In the genomic region with DNA sequence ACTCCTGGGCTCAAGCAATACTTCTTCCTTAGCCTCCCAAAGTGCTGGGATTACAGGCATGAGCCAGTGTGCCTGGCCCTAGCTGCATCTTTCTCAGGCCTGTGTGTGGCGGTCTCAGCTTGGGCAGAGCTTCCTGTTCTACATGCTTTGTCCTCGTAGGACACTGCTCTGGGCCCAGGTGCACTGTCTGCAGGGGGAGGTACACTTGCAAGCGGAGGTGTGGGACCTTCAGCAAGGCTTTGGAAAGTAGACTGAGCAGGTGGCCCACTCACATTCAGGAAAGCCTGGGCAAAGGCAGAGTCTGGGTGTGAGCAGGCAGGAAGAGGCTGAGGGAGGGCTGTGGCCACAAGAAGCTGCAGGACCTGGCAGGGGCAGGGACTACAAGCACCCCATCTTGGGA, we compare ENCODE assay signal across 10 cellular contexts. TPM values are rescaled to one million over a fixed set of nuclear protein-coding genes. Genes with fewer than 3 reads are reported as not detected.
A peak's percentile ranks its signal among the peaks of the same experiment; 100 is the strongest.
DNase-seq lines count a peak whose midpoint lies in the region; ATAC-seq and TF ChIP-seq lines count a peak whose summit lies in the region.
"Had no signal": no experiment of that assay in that cellular context is flagged by ENCODE, and none has a peak within 500 bp of the region (broad histone marks: within the 10 kb centered on the region; RNA-seq: fewer than 3 reads in every experiment).

No MANE protein-coding gene starts in this region.

- peak overlapping the region; percentile 77 for H3K27ac Mint-ChIP-seq in dendritic cell treated with granulocyte-macrophage colony-stimulating factor and Interleukin-4, amounts not matched to agents 40 ng/mL and 50 ng/mL, for 4 days

- H3K9me3 ChIP-seq in AG04450 (ENCODE audit: control insufficient read depth, insufficient read depth, low read length) (no peaks in the 10 kb centered on the region), osteoblast (ENCODE audit: low read depth, low read length) (no peaks in the 10 kb centered on the region)

- H3K27me3 ChIP-seq in AG04450 (ENCODE audit: control insufficient read depth, insufficient read depth, low read length) (no peaks in the 10 kb centered on the region), HL-60 (ENCODE audit: insufficient read depth, poor library complexity, severe bottlenecking) (no peaks in the 10 kb centered on the region), osteoblast (ENCODE audit: insufficient read depth, low read length) (no peaks in the 10 kb centered on the region)
- H3K27me3 ChIP-seq: foreskin keratinocyte had no signal

- TF ChIP-seq CTCF in AG04450 (IDR thresholded peaks at IDR 0.05; ENCODE audit: low read depth, low read length), result no peak
- no peak for TF ChIP-seq CTCF in HL-60 (IDR thresholded peaks at IDR 0.05; ENCODE audit: insufficient read depth, low read length)
- TF ChIP-seq CTCF in osteoblast (IDR thresholded peaks at IDR 0.05; ENCODE audit: extremely low read depth, low read depth, low read length), result no peak

- H3K79me2 ChIP-seq in osteoblast (ENCODE audit: insufficient read depth, low read length), result peaks cover 12% of the 10 kb centered on the region

- H3K4me1 Mint-ChIP-seq in dendritic cell treated with granulocyte-macrophage colony-stimulating factor and Interleukin-4, amounts not matched to agents 40 ng/mL and 50 ng/mL, for 4 days (ENCODE audit: low read depth), result peaks cover 68% of the 10 kb centered on the region

- peaks cover 80% of the 10 kb centered on the region for H3K36me3 Mint-ChIP-seq in dendritic cell treated with granulocyte-macrophage colony-stimulating factor and Interleukin-4, amounts not matched to agents 40 ng/mL and 50 ng/mL, for 4 days (ENCODE audit: low read depth)

- H4K20me1 ChIP-seq in osteoblast (ENCODE audit: insufficient read depth, low read length), result peaks cover 24% of the 10 kb centered on the region

- intact Hi-C loops in dendritic cell treated with granulocyte-macrophage colony-stimulating factor and Interleukin-4, amounts not matched to agents 40 ng/mL and 50 ng/mL, for 4 days (cut with micrococcal nuclease), result no loop called here

- POLR2A ChIA-PET in AG04450 (lab: Yijun Ruan, JAX), result interaction anchor here (1.1 to 2.4 kb wide), 2 partner anchors 9 to 137 kb away, joined by 8 to 27 read pairs; no protein-coding TSS in a partner anchor

- no peak for ATAC-seq in GM21423 (IDR thresholded peaks at IDR 0.05; ENCODE audit: unreplicated experiment)
- ATAC-seq: foreskin keratinocyte had no signal

- no peak overlapping the region for H2AFZ ChIP-seq in osteoblast (ENCODE audit: low read length)

- peaks cover 4% of the 10 kb centered on the region for H3K36me3 ChIP-seq in osteoblast (ENCODE audit: insufficient read depth, low read length)

- CTCF ChIA-PET in AG04450 (lab: Charles Lee), result interaction anchor here (3.5 kb wide), 1 partner anchor 9 kb away, joined by 26 read pairs; no protein-coding TSS in a partner anchor

- H3K4me1 ChIP-seq in osteoblast (ENCODE audit: insufficient read depth, low read length), result peaks cover 25% of the 10 kb centered on the region
- H3K4me1 ChIP-seq: foreskin keratinocyte had no signal

- H3K27me3 Mint-ChIP-seq in dendritic cell treated with granulocyte-macrophage colony-stimulating factor and Interleukin-4, amounts not matched to agents 40 ng/mL and 50 ng/mL, for 4 days, result no peaks in the 10 kb centered on the region

- DNase-seq in AG04450 (ENCODE audit: low read depth, low spot score) (no peak), HL-60 (ENCODE audit: low read depth in 1 of 2, low spot score in 1 of 2) (no peak), osteoblast (ENCODE audit: insufficient read length, low spot score, missing footprints) (no peak), HPDE6-E6E7 (ENCODE audit: extremely low spot score) (no peak), NCI-H526 (lab: John Stamatoyannopoulos, UW) (no peak)
- DNase-seq in activated CD4-positive, alpha-beta T cell treated with anti-CD3 and anti-CD28 coated beads, Interleukin-2, amount 50 U/mL, for 4 hours, result no peak
- DNase-seq: DMS79 treated with DMSO at 0.1 percent for 48 hours, foreskin keratinocyte had no signal

- H3K4me2 ChIP-seq in osteoblast (ENCODE audit: insufficient read depth, low read length), result peak overlapping the region; percentile 3

- H3K9me3 Mint-ChIP-seq in dendritic cell treated with granulocyte-macrophage colony-stimulating factor and Interleukin-4, amounts not matched to agents 40 ng/mL and 50 ng/mL, for 4 days, result no peaks in the 10 kb centered on the region

- H3K27ac ChIP-seq in AG04450 (ENCODE audit: low read depth, low read length) (peak overlapping the region; percentile 55), HL-60 (replicated peaks) (peak overlapping the region; percentile 25), osteoblast (ENCODE audit: low read depth, low read length) (no peak overlapping the region)
- H3K27ac ChIP-seq: foreskin keratinocyte had no signal

- H3K4me3 ChIP-seq in AG04450 (ENCODE audit: low read depth, low read length) (no peak overlapping the region), HL-60 (replicated peaks; ENCODE audit: insufficient read depth, low read length) (no peak overlapping the region), osteoblast (ENCODE audit: insufficient read depth, low read length) (no peak overlapping the region)

- no peak overlapping the region for H3K4me3 Mint-ChIP-seq in dendritic cell treated with granulocyte-macrophage colony-stimulating factor and Interleukin-4, amounts not matched to agents 40 ng/mL and 50 ng/mL, for 4 days

RNA-seq across cellular contexts. Expression of a gene that starts 33.6 kb away (rescaled TPM):
- 0.63 and 1.1 TPM in 2 replicates for polyA plus RNA-seq in AG04450 (2011; rRNA removed)
- polyA minus RNA-seq in AG04450 (2011; rRNA and poly(A)+ RNA removed), result 0.09 and 0.32 TPM in 2 replicates
- 0.72 and 2.4 TPM in 2 replicates for total RNA-seq in osteoblast
